23 cellular contexts compared by ENCODE assay signal in the genomic region with DNA sequence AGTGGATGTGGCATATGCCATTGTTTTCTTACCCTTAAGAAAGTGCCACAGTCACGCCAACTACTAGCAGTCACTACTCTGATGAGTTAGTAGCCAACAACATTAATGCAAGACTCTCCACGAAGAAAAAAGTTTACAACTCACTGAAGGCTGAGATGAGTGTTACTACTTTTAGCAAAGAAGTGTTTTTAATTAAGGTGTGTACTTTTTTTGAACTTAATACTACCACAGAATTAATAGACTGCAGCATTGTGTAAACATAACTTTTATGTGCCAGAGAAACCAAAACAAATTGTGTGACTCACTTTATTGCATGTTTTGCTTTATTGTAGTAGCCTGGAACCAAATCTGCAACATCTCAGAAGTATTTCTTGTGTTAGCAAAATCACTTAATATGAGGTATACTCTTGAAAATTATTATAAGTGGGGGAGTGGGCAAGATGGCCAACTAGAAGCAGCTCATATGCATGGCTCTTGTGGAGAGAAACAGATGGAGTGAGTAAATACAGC. TPM values are rescaled to one million over a fixed set of nuclear protein-coding genes. Genes with fewer than 3 reads are reported as not detected.
"Had no signal": no experiment of that assay in that cellular context is flagged by ENCODE, and none has a peak within 500 bp of the region (broad histone marks: within the 10 kb centered on the region; RNA-seq: fewer than 3 reads in every experiment).

No MANE protein-coding gene starts in this region.

- H3K9ac ChIP-seq: parathyroid adenoma had no signal

- H3K9me3 Mint-ChIP-seq: activated naive CD8-positive, alpha-beta T cell treated with anti-CD3 and anti-CD28 coated beads, Interleukin-2, amount 50 U/mL, for 24 hours had no signal

- H3K9me3 ChIP-seq: body of pancreas, heart left ventricle, lower lobe of right lung, neutrophil, tibial nerve, vagina had no signal

- H3K27ac ChIP-seq: body of pancreas, heart left ventricle, lower lobe of right lung, neutrophil, parathyroid adenoma, tibial nerve, vagina had no signal

- H3K4me1 Mint-ChIP-seq: activated naive CD8-positive, alpha-beta T cell treated with anti-CD3 and anti-CD28 coated beads, Interleukin-2, amount 50 U/mL, for 24 hours; central memory CD8-positive, alpha-beta T cell; immature natural killer cell; naive B cell had no signal

- DNase-seq: activated naive CD4-positive, alpha-beta T cell treated with Interleukin-2 at 50 U/mL for 16 hours; activated naive CD8-positive, alpha-beta T cell treated with anti-CD3 and anti-CD28 coated beads, Interleukin-2, amount 50 U/mL, for 24 hours; body of pancreas; effector CD8-positive, alpha-beta T cell; heart left ventricle; immature natural killer cell; left cardiac atrium; lower lobe of right lung; midbrain; naive B cell; small intestine; stimulated activated CD4-positive, alpha-beta T cell treated with anti-CD3 and anti-CD28 coated beads, Interleukin-4, amount 100 ng/mL, for 4 hours; stimulated activated CD8-positive, alpha-beta memory T cell treated with anti-CD3 and anti-CD28 coated beads, Interleukin-4, amount 100 ng/mL, for 48 hours; stimulated activated naive CD4-positive, alpha-beta T cell treated with Interleukin-2 at 50 U/mL for 16 hours; substantia nigra; T-helper 2 cell had no signal

- H3K27ac Mint-ChIP-seq: activated naive CD8-positive, alpha-beta T cell treated with anti-CD3 and anti-CD28 coated beads, Interleukin-2, amount 50 U/mL, for 24 hours; immature natural killer cell; naive B cell had no signal

- H3K4me1 ChIP-seq: body of pancreas, heart left ventricle, lower lobe of right lung, parathyroid adenoma, tibial nerve, vagina had no signal

- H3K27me3 ChIP-seq: body of pancreas, heart left ventricle, neutrophil, tibial nerve, vagina had no signal

- H2AFZ ChIP-seq: parathyroid adenoma had no signal

- H3K27me3 Mint-ChIP-seq: activated naive CD8-positive, alpha-beta T cell treated with anti-CD3 and anti-CD28 coated beads, Interleukin-2, amount 50 U/mL, for 24 hours; central memory CD8-positive, alpha-beta T cell; naive B cell had no signal

- H3K4me3 Mint-ChIP-seq: activated naive CD8-positive, alpha-beta T cell treated with anti-CD3 and anti-CD28 coated beads, Interleukin-2, amount 50 U/mL, for 24 hours; central memory CD8-positive, alpha-beta T cell; immature natural killer cell; naive B cell had no signal

- H3K4me3 ChIP-seq: body of pancreas, heart left ventricle, lower lobe of right lung, tibial nerve, vagina had no signal

- H3K36me3 ChIP-seq: heart left ventricle, lower lobe of right lung, neutrophil, tibial nerve, vagina had no signal

- H3K79me2 ChIP-seq: parathyroid adenoma had no signal

- H3K36me3 Mint-ChIP-seq: immature natural killer cell, naive B cell had no signal

RNA-seq across cellular contexts. Expression of gene UGT2B4, which starts 2.2 kb away (rescaled TPM):
- total RNA-seq: activated CD8-positive, alpha-beta memory T cell treated with anti-CD3 and anti-CD28 coated beads for 36 hours; body of pancreas; frontal cortex; lower lobe of right lung; tibial nerve; vagina had no signal
- polyA plus RNA-seq: immature natural killer cell, small intestine had no signal
